In the genomic region with DNA sequence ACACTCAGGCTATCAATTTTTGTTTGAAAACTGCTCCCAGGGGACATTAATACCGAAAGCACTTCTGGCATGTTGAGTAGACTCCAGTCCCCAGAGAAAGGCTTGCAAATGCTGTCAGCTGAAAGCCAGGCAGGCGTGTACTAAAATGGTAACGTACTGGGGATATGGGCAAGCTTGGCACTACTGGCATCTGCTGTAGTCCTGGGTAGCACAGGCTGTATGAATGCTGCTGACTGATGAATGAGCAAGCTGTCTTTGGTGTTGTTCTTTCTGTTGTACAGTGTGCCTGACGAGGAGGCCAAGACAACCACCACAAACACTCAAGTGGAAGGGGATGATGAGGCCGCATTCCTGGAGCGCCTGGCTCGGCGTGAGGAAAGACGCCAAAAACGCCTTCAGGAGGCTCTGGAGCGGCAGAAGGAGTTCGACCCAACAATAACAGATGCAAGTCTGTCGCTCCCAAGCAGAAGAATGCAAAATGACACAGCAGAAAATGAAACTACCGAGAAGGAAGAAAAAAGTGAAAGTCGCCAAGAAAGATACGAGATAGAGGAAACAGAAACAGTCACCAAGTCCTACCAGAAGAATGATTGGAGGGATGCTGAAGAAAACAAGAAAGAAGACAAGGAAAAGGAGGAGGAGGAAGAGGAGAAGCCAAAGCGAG, we compare ENCODE assay signal across 9 cellular contexts. TPM values are rescaled to one million over a fixed set of nuclear protein-coding genes. Genes with fewer than 3 reads are reported as not detected.
A peak's percentile ranks its signal among the peaks of the same experiment; 100 is the strongest.
DNase-seq lines count a peak whose midpoint lies in the region; ATAC-seq and TF ChIP-seq lines count a peak whose summit lies in the region.
"Had no signal": no experiment of that assay in that cellular context is flagged by ENCODE, and none has a peak within 500 bp of the region (broad histone marks: within the 10 kb centered on the region; RNA-seq: fewer than 3 reads in every experiment).

No MANE protein-coding gene starts in this region.

- no peaks in the 10 kb centered on the region for H3K9me3 Mint-ChIP-seq in activated naive CD4-positive, alpha-beta T cell treated with anti-CD3 and anti-CD28 coated beads, Interleukin-2, amount 10 ng/mL, durations not matched to agents 7 days and 5 days

- intact Hi-C loops in tibial artery (cut with DNase I; ENCODE audit: low total_unique reads): loop anchor here (10.0 kb wide), 2 partner anchors 48 to 88 kb away; no protein-coding TSS in a partner anchor

- H3K27me3 Mint-ChIP-seq in activated naive CD4-positive, alpha-beta T cell treated with anti-CD3 and anti-CD28 coated beads, Interleukin-2, amount 10 ng/mL, durations not matched to agents 7 days and 5 days: peaks cover 12% of the 10 kb centered on the region

- no peaks in the 10 kb centered on the region for H3K36me3 Mint-ChIP-seq in activated naive CD4-positive, alpha-beta T cell treated with anti-CD3 and anti-CD28 coated beads, Interleukin-2, amount 10 ng/mL, durations not matched to agents 7 days and 5 days

- peaks cover 17% of the 10 kb centered on the region for H3K4me1 Mint-ChIP-seq in activated naive CD4-positive, alpha-beta T cell treated with anti-CD3 and anti-CD28 coated beads, Interleukin-2, amount 10 ng/mL, durations not matched to agents 7 days and 5 days

- H3K4me3 ChIP-seq in fibroblast of the aortic adventitia (ENCODE audit: low read depth, low read length) (peak overlapping the region; percentile 45), tibial artery (peak overlapping the region; percentile 28 to 35), BE2C (ENCODE audit: low read depth, low read length) (no peak overlapping the region)

- CTCF ChIA-PET in activated naive CD4-positive, alpha-beta T cell treated with anti-CD3 and anti-CD28 coated beads, Interleukin-2, amount 10 ng/mL, durations not matched to agents 7 days and 5 days (lab: Charles Lee): interaction anchor here (0.7 to 1.1 kb wide), 3 partner anchors 14 to 308 kb away, joined by 3 read pairs; no protein-coding TSS in a partner anchor

- no peak for DNase-seq in activated naive CD4-positive, alpha-beta T cell treated with anti-CD3 and anti-CD28 coated beads, Interleukin-2, amount 10 ng/mL, durations not matched to agents 7 days and 5 days
- no peak for DNase-seq in activated naive CD4-positive, alpha-beta T cell (lab: John Stamatoyannopoulos, UW)
- DNase-seq in MV-4-11 (lab: John Stamatoyannopoulos, UW) (peak; percentile 6), fibroblast of the aortic adventitia (ENCODE audit: low read depth) (peak; percentile 95), tibial artery (peak; percentile 51 to 91), BE2C (no peak), foreskin keratinocyte (no peak), NCI-H345 treated with DMSO at 0.1 percent for 48 hours (lab: John Stamatoyannopoulos, UW; ENCODE audit: unreplicated experiment) (no peak)

- H3K9me3 ChIP-seq in tibial artery: no peaks in the 10 kb centered on the region
- no peaks in the 10 kb centered on the region for H3K9me3 ChIP-seq in BE2C

- ATAC-seq in foreskin keratinocyte: no peak

- H3K4me3 Mint-ChIP-seq in activated naive CD4-positive, alpha-beta T cell treated with anti-CD3 and anti-CD28 coated beads, Interleukin-2, amount 10 ng/mL, durations not matched to agents 7 days and 5 days: peak overlapping the region; percentile 27

- H3K27ac Mint-ChIP-seq in activated naive CD4-positive, alpha-beta T cell treated with anti-CD3 and anti-CD28 coated beads, Interleukin-2, amount 10 ng/mL, durations not matched to agents 7 days and 5 days: peak overlapping the region; percentile 43

- H3K4me1 ChIP-seq in tibial artery (peaks cover 0 to 86% (median 35%) of the 10 kb centered on the region in 4 donors), BE2C (no peaks in the 10 kb centered on the region), foreskin keratinocyte (peaks cover 5% of the 10 kb centered on the region)
- H3K4me1 ChIP-seq: parathyroid adenoma had no signal

- no peaks in the 10 kb centered on the region for H3K27me3 ChIP-seq in tibial artery
- no peaks in the 10 kb centered on the region for H3K27me3 ChIP-seq in BE2C
- H3K27me3 ChIP-seq in foreskin keratinocyte: no peaks in the 10 kb centered on the region

- TF ChIP-seq CTCF in fibroblast of the aortic adventitia (IDR thresholded peaks at IDR 0.05; ENCODE audit: insufficient read depth, low read length) (no peak), tibial artery (IDR thresholded peaks at IDR 0.05) (no peak), BE2C (IDR thresholded peaks at IDR 0.05; ENCODE audit: low read depth, low read length) (no peak), foreskin keratinocyte (conservative IDR thresholded peaks at IDR 0.05) (no peak)

- H3K27ac ChIP-seq in tibial artery: peak overlapping the region; percentile 80
- H3K27ac ChIP-seq in foreskin keratinocyte: no peak overlapping the region
- H3K27ac ChIP-seq: parathyroid adenoma had no signal

- H3K36me3 ChIP-seq in tibial artery (peaks cover 37 to 44% (median 40%) of the 10 kb centered on the region in 3 donors), BE2C (peaks cover 31% of the 10 kb centered on the region)

RNA-seq across cellular contexts. Expression of a gene that starts 53.5 kb away (rescaled TPM):
- total RNA-seq in fibroblast of the aortic adventitia (ENCODE audit: low replicate concordance) (0.41 and 2.9 TPM in 2 replicates), foreskin keratinocyte (0.63 and 1.3 TPM in 2 replicates)
- 1.9 TPM for polyA plus RNA-seq in BE2C (2012; ENCODE audit: insufficient read depth, insufficient read length, low read depth)
- 0.69 and 0.86 TPM in 2 replicates for polyA plus RNA-seq in foreskin keratinocyte

Comparison
In these comparisons a context has a peak if more than half of its experiments do, and no peak if none do; other contexts are left out.
1. DNase-seq: peak in MV-4-11 (single experiment), fibroblast of the aortic adventitia (single experiment) and tibial artery (2 of 2); none in activated naive CD4-positive, alpha-beta T cell treated with anti-CD3 and anti-CD28 coated beads, Interleukin-2, amount 10 ng/mL, durations not matched to agents 7 days and 5 days (single experiment), activated naive CD4-positive, alpha-beta T cell (0 of 4), BE2C (single experiment), foreskin keratinocyte (0 of 2) and NCI-H345 treated with DMSO at 0.1 percent for 48 hours (single experiment).